In genomic region chr13:98335721-98336120, GRCh38 we compare ENCODE assay signal across 1 cellular context.
TF ChIP-seq lines count a peak whose summit lies in the region.

No MANE protein-coding gene starts in this region.

TF ChIP-seq in K562, 482 proteins besides CTCF, POLR2A, EP300 and RAD21 (continued from another document):
- TF ChIP-seq CHD7 (IDR thresholded peaks at IDR 0.05; ENCODE audit: low read depth, low read length), result no peak
